ENCODE assay signal across 9 cellular contexts in the genomic region with DNA sequence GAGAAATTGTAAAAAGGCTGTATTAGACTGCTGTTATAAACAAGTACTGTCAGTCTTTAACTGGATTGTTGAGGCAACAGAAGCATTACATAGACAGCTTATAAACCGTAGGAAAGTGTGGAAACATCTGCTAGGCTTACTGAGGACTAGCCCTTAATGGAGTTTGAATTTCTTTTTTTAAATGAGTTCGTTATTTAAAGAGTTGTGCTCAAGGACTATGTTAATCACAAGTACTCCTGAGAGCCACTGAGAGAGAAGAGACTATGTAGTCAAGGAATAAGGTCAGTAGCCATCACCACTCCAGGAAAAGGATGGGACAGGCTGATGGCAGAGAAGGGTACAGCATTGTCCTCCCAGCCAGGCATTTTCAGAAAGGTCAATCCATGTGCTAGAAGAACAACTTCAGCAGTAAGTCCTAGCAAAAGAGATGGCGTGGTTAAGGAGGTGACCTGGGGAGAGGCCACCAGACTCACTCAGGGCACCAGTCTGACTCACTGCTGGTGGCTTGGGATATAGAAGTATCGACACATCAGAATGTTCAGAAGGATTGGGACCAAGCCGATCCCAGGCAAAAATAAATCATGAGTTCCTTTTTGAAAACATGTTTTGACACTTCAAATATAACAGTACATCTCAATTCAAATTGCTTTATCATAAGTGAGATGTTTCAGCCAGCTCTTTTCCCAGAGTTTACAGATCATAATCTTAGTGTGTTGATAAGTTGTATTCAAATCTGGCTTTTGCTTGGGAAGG. TPM values are rescaled to one million over a fixed set of nuclear protein-coding genes. Genes with fewer than 3 reads are reported as not detected.
DNase-seq lines count a peak whose midpoint lies in the region; ATAC-seq, FAIRE-seq and TF ChIP-seq lines count a peak whose summit lies in the region.
"Had no signal": no experiment of that assay in that cellular context is flagged by ENCODE, and none has a peak within 500 bp of the region (broad histone marks: within the 10 kb centered on the region; RNA-seq: fewer than 3 reads in every experiment).

No MANE protein-coding gene starts in this region.

- DNase-seq in ELR (ENCODE audit: low read depth) (peak; percentile 59), LoVo (ENCODE audit: low spot score) (peak; percentile 29), mucosa of descending colon (no peak), SKM-1 (lab: John Stamatoyannopoulos, UW; ENCODE audit: unreplicated experiment) (no peak), urothelium cell line (ENCODE audit: low spot score) (no peak)
- DNase-seq in activated naive CD8-positive, alpha-beta T cell treated with anti-CD3 and anti-CD28 coated beads, Interleukin-2, amount 50 U/mL, for 24 hours = no peak

- H3K36me3 Mint-ChIP-seq in activated naive CD8-positive, alpha-beta T cell treated with anti-CD3 and anti-CD28 coated beads, Interleukin-2, amount 50 U/mL, for 24 hours (ENCODE audit: low read depth) = peaks cover 41% of the 10 kb centered on the region

- H3K27ac Mint-ChIP-seq in activated naive CD8-positive, alpha-beta T cell treated with anti-CD3 and anti-CD28 coated beads, Interleukin-2, amount 50 U/mL, for 24 hours = peak overlapping the region; percentile 61

- no peaks in the 10 kb centered on the region for H3K9me3 ChIP-seq in mucosa of descending colon

- peak; percentile 23 for ATAC-seq in activated naive CD8-positive, alpha-beta T cell treated with anti-CD3 and anti-CD28 coated beads, Interleukin-2, amount 50 U/mL, for 24 hours
- peak; percentile 26 for ATAC-seq in mucosa of descending colon
- no peak for ATAC-seq in HG02623 (IDR thresholded peaks at IDR 0.05; ENCODE audit: unreplicated experiment)
- ATAC-seq in GM19324 (IDR thresholded peaks at IDR 0.05; ENCODE audit: low FRiP score, unreplicated experiment) = no peak

- H3K4me1 Mint-ChIP-seq in activated naive CD8-positive, alpha-beta T cell treated with anti-CD3 and anti-CD28 coated beads, Interleukin-2, amount 50 U/mL, for 24 hours = peaks cover 51% of the 10 kb centered on the region

- H3K27me3 Mint-ChIP-seq in activated naive CD8-positive, alpha-beta T cell treated with anti-CD3 and anti-CD28 coated beads, Interleukin-2, amount 50 U/mL, for 24 hours = no peaks in the 10 kb centered on the region

- H3K36me3 ChIP-seq in mucosa of descending colon (ENCODE audit: low read depth) = no peaks in the 10 kb centered on the region

- intact Hi-C loops in mucosa of descending colon (cut with DNase I, micrococcal nuclease) = no loop called here

- no peak for TF ChIP-seq CTCF in mucosa of descending colon (IDR thresholded peaks at IDR 0.05)

- no peak overlapping the region for H3K4me3 Mint-ChIP-seq in activated naive CD8-positive, alpha-beta T cell treated with anti-CD3 and anti-CD28 coated beads, Interleukin-2, amount 50 U/mL, for 24 hours

- no peak for FAIRE-seq in urothelium cell line (lab: Jason Lieb, UNC)
- FAIRE-seq: GM19239 had no signal

- no peaks in the 10 kb centered on the region for H3K9me3 Mint-ChIP-seq in activated naive CD8-positive, alpha-beta T cell treated with anti-CD3 and anti-CD28 coated beads, Interleukin-2, amount 50 U/mL, for 24 hours

- peaks cover 9% of the 10 kb centered on the region for H3K4me1 ChIP-seq in mucosa of descending colon (ENCODE audit: low read depth)

- no peak overlapping the region for H3K4me3 ChIP-seq in mucosa of descending colon

RNA-seq across cellular contexts. Expression of gene RPS12, which starts 6.4 kb away (rescaled TPM):
- 100 to 1,000 TPM; 717 to 844 (median 797) TPM for total RNA-seq in mucosa of descending colon

RNA-seq across cellular contexts. Expression of gene SLC18B1, which starts 22.4 kb away (rescaled TPM):
- 10 to 100 TPM; 11.0 to 15.4 (median 11.9) TPM for total RNA-seq in mucosa of descending colon

Comparison
In these comparisons a context has a peak if more than half of its experiments do, and no peak if none do; other contexts are left out.
1. DNase-seq: peak in ELR (single experiment) and LoVo (single experiment); none in activated naive CD8-positive, alpha-beta T cell treated with anti-CD3 and anti-CD28 coated beads, Interleukin-2, amount 50 U/mL, for 24 hours (single experiment), mucosa of descending colon (0 of 3), SKM-1 (single experiment) and urothelium cell line (single experiment).
2. ATAC-seq: peak in activated naive CD8-positive, alpha-beta T cell treated with anti-CD3 and anti-CD28 coated beads, Interleukin-2, amount 50 U/mL, for 24 hours (single experiment) and mucosa of descending colon (single experiment); none in HG02623 (single experiment) and GM19324 (single experiment).